ENCODE assay signal across 32 cellular contexts in genomic region chr9:114950761-114951160, GRCh38. TPM values are rescaled to one million over a fixed set of nuclear protein-coding genes. Genes with fewer than 3 reads are reported as not detected.
"Had no signal": no experiment of that assay in that cellular context is flagged by ENCODE, and none has a peak within 500 bp of the region (broad histone marks: within the 10 kb centered on the region; RNA-seq: fewer than 3 reads in every experiment).

No MANE protein-coding gene starts in this region.

- H3K36me3 ChIP-seq: neural progenitor cell, ovary, spleen, suprapubic skin, tibial artery, transverse colon, upper lobe of right lung, uterus had no signal

- H3K9me3 ChIP-seq: ovary, psoas muscle, spleen, suprapubic skin, testis, tibial artery, transverse colon, upper lobe of right lung, uterus had no signal

- ATAC-seq: natural killer cell; psoas muscle; right cardiac atrium; sciatic nerve; stimulated activated memory B cell treated with anti-CD40 and anti-IgM and Interleukin-4, amounts not matched to agents 10 μg/mL and 1 μg/mL and 100 μg/mL, for 72 hours; stimulated activated naive CD8-positive, alpha-beta T cell treated with anti-CD3 and anti-CD28 coated beads, Interleukin-15, amount 100 ng/mL, for 72 hours; stimulated activated naive CD8-positive, alpha-beta T cell treated with anti-CD3 and anti-CD28 coated beads, Interleukin-15, Interleukin-2, amounts not matched to agents 100 U/mL and 50 U/mL, for 24 hours; upper lobe of right lung had no signal

- DNase-seq: natural killer cell; occipital lobe; ovary; posterior cingulate gyrus; psoas muscle; right cardiac atrium; spleen; stimulated activated CD4-positive, alpha-beta T cell treated with anti-CD3 and anti-CD28 coated beads, Interleukin-12 subunit alpha, Interleukin-12 subunit beta, amount 100 ng/mL, for 4 hours; stimulated activated CD4-positive, alpha-beta T cell treated with anti-CD3 and anti-CD28 coated beads, Interleukin-1b, Interleukin-23, amount 100 ng/mL, for 48 hours; stimulated activated CD4-positive, alpha-beta T cell treated with anti-CD3 and anti-CD28 coated beads, Interleukin-4, amount 100 ng/mL, for 1 hour; stimulated activated CD4-positive, alpha-beta T cell treated with anti-CD3 and anti-CD28 coated beads, Interleukin-4, amount 100 ng/mL, for 4 hours; stimulated activated CD8-positive, alpha-beta memory T cell treated with anti-CD3 and anti-CD28 coated beads, Interleukin-4, amount 100 ng/mL, for 48 hours; stimulated activated naive CD4-positive, alpha-beta T cell; stimulated activated naive CD8-positive, alpha-beta T cell treated with anti-CD3 and anti-CD28 coated beads, Interleukin-15, amount 100 ng/mL, for 72 hours; stimulated activated naive CD8-positive, alpha-beta T cell treated with anti-CD3 and anti-CD28 coated beads, Interleukin-15, Interleukin-2, amounts not matched to agents 100 U/mL and 50 U/mL, for 24 hours; substantia nigra; testis; tibial artery; transverse colon; upper lobe of right lung; uterus had no signal

- H3K4me3 ChIP-seq: neural progenitor cell, ovary, psoas muscle, skin epidermis, smooth muscle cell, spleen, suprapubic skin, testis, tibial artery, transverse colon, upper lobe of right lung, uterus had no signal

- H3K27ac ChIP-seq: neural progenitor cell, ovary, parathyroid adenoma, psoas muscle, skin epidermis, spleen, suprapubic skin, testis, tibial artery, transverse colon, upper lobe of right lung, uterus had no signal

- H2AFZ ChIP-seq: neural progenitor cell, parathyroid adenoma had no signal

- H3K4me2 ChIP-seq: neural progenitor cell, smooth muscle cell had no signal

- H3K9ac ChIP-seq: neural progenitor cell, parathyroid adenoma had no signal

- H3K27me3 ChIP-seq: ovary, spleen, testis, transverse colon, upper lobe of right lung, uterus had no signal

- H3K4me1 ChIP-seq: neural progenitor cell, parathyroid adenoma, psoas muscle, testis, uterus had no signal

- H3K79me2 ChIP-seq: parathyroid adenoma had no signal

RNA-seq across cellular contexts. Expression of gene TNFSF8, which starts 20.4 kb away (rescaled TPM):
- total RNA-seq: osteoblast, progenitor cell of endocrine pancreas, renal cortical epithelial cell, smooth muscle cell had no signal
- polyA plus RNA-seq: neural cell, smooth muscle cell had no signal
